ENCODE assay signal across 8 cellular contexts in genomic region chr2:119641562-119642258, GRCh38. TPM values are rescaled to one million over a fixed set of nuclear protein-coding genes. Genes with fewer than 3 reads are reported as not detected.
DNase-seq lines count a peak whose midpoint lies in the region; TF ChIP-seq lines count a peak whose summit lies in the region.

No MANE protein-coding gene starts in this region.

- H3K4me1 ChIP-seq in cardiac muscle cell (ENCODE audit: low read depth): peaks cover 7% of the 10 kb centered on the region
- no peaks in the 10 kb centered on the region for H3K4me1 ChIP-seq in prostate gland (replicated peaks)
- H3K4me1 ChIP-seq in uterus: no peaks in the 10 kb centered on the region

- no peak overlapping the region; the same call in 1 of the 2 replicates for H3K4me3 Mint-ChIP-seq in HFFc6

- DNase-seq in GM12865 (ENCODE audit: low read depth) (peak; percentile 77), HFFc6 (peak; percentile 67), NB4 (ENCODE audit: low read depth) (peak; percentile 80), SW480 (ENCODE audit: low spot score) (peak; percentile 58), cardiac muscle cell (ENCODE audit: low read depth in 1 of 2, low spot score in 1 of 2) (peak; percentile 79 to 85), prostate gland (ENCODE audit: low spot score) (peak; percentile 61), uterus (peak; percentile 41 to 68)
- peak; percentile 55 for DNase-seq in activated naive CD8-positive, alpha-beta T cell treated with anti-CD3 and anti-CD28 coated beads, Interleukin-2, amount 50 U/mL, for 16 hours (ENCODE audit: low read depth, low spot score)

- peaks cover 22% of the 10 kb centered on the region for H3K4me1 Mint-ChIP-seq in HFFc6 (ENCODE audit: low read depth)

- H3K27me3 Mint-ChIP-seq in HFFc6 (ENCODE audit: insufficient read depth): peaks cover 33% of the 10 kb centered on the region

- no peaks in the 10 kb centered on the region for H3K36me3 Mint-ChIP-seq in HFFc6 (ENCODE audit: low read depth)

- intact Hi-C loops in prostate gland (cut with DNase I): no loop called here
- intact Hi-C loops in uterus (cut with DNase I; ENCODE audit: low total_unique reads): no loop called here

- TF ChIP-seq POLR2A in NB4 (IDR thresholded peaks at IDR 0.05; ENCODE audit: extremely low read depth, insufficient read length) (no peak), prostate gland (IDR thresholded peaks at IDR 0.05) (no peak), uterus (IDR thresholded peaks at IDR 0.05) (no peak)

- WGBS in prostate gland: 4% methylated on average over 17 of the region's 17 CpGs

- H3K27ac Mint-ChIP-seq in HFFc6: no peak overlapping the region

- H3K9me3 ChIP-seq in cardiac muscle cell (ENCODE audit: low read depth): no peaks in the 10 kb centered on the region
- H3K9me3 ChIP-seq in prostate gland: no peaks in the 10 kb centered on the region
- H3K9me3 ChIP-seq in uterus: no peaks in the 10 kb centered on the region

- no peak overlapping the region for H3K27ac ChIP-seq in cardiac muscle cell
- H3K27ac ChIP-seq in prostate gland: no peak overlapping the region
- no peak overlapping the region for H3K27ac ChIP-seq in uterus

- no peaks in the 10 kb centered on the region for H3K9me3 Mint-ChIP-seq in HFFc6

- H3K36me3 ChIP-seq in cardiac muscle cell: no peaks in the 10 kb centered on the region
- H3K36me3 ChIP-seq in prostate gland: no peaks in the 10 kb centered on the region
- no peaks in the 10 kb centered on the region for H3K36me3 ChIP-seq in uterus

- H3K4me3 ChIP-seq in GM12865 (ENCODE audit: low read depth, low read length) (no peak overlapping the region), NB4 (ENCODE audit: low read depth, low read length) (no peak overlapping the region), cardiac muscle cell (no peak overlapping the region), prostate gland (no peak overlapping the region), uterus (no peak overlapping the region)

- H3K27me3 ChIP-seq in cardiac muscle cell (no peaks in the 10 kb centered on the region), prostate gland (replicated peaks; ENCODE audit: insufficient read depth) (no peaks in the 10 kb centered on the region), uterus (no peaks in the 10 kb centered on the region)

- peak; percentile 98 for TF ChIP-seq CTCF in GM12865 (IDR thresholded peaks at IDR 0.05; ENCODE audit: insufficient read depth, low read depth, low read length, missing control alignments)
- TF ChIP-seq CTCF in HFFc6 (IDR thresholded peaks at IDR 0.05): peak; percentile 96
- TF ChIP-seq CTCF in NB4 (IDR thresholded peaks at IDR 0.05; ENCODE audit: low read depth, low read length): peak; percentile 99
- TF ChIP-seq CTCF in cardiac muscle cell (IDR thresholded peaks at IDR 0.05; ENCODE audit: low read depth, low read length): peak; percentile 95
- TF ChIP-seq CTCF in prostate gland (IDR thresholded peaks at IDR 0.05): peak; percentile 73 to 83 (median 79)
- TF ChIP-seq CTCF in uterus (IDR thresholded peaks at IDR 0.05): peak; percentile 75 to 84 (median 79)

RNA-seq across cellular contexts. Expression of gene TMEM177, which starts 37.3 kb away (rescaled TPM):
- total RNA-seq in HFFc6 (2021; fragmentation: NEBNext Ultra II Directional; extraction: Animal tissue kit (Norgen Biotek cat#: 25700)): 1 to 10 TPM; 5.9 to 8.7 (median 6.8) TPM
- total RNA-seq in cardiac muscle cell: 16.1 and 27.4 TPM in 2 replicates
- polyA plus RNA-seq in cardiac muscle cell: 25.9 and 28.7 TPM in 2 replicates
- total RNA-seq in prostate gland: 10 to 100 TPM; 17.6 to 24.6 TPM
- 10 to 100 TPM in 3 of 4 donors, not detected in 1; 15.1 to 31.0 (median 16.0) TPM for total RNA-seq in uterus
